Comparison of ENCODE assay signal across 17 cellular contexts in genomic region chr10:101577121-101577871, GRCh38.
"Had no signal": no experiment of that assay in that cellular context is flagged by ENCODE, and none has a peak within 500 bp of the region (broad histone marks: within the 10 kb centered on the region; RNA-seq: fewer than 3 reads in every experiment).

No MANE protein-coding gene starts in this region.

- H3K27me3 ChIP-seq: esophagus squamous epithelium, gastroesophageal sphincter, neutrophil, thyroid gland, uterus had no signal

- H3K4me3 ChIP-seq: esophagus squamous epithelium, gastroesophageal sphincter, thyroid gland, uterus had no signal

- H3K9me3 ChIP-seq: neutrophil, thyroid gland had no signal

- H3K27ac ChIP-seq: esophagus squamous epithelium, gastroesophageal sphincter, neutrophil, thyroid gland, uterus had no signal

- DNase-seq: effector memory CD8-positive, alpha-beta T cell; esophagus squamous epithelium; immature natural killer cell; left colon; left ventricle myocardium superior; mesendoderm; naive B cell; small intestine; stimulated activated CD4-positive, alpha-beta T cell treated with anti-CD3 and anti-CD28 coated beads, Interleukin-12 subunit alpha, Interleukin-12 subunit beta, amount 100 ng/mL, for 4 hours; stimulated activated naive CD4-positive, alpha-beta T cell treated with Interleukin-2 at 50 U/mL for 16 hours; thyroid gland; uterus had no signal

- H3K4me1 ChIP-seq: esophagus squamous epithelium, gastroesophageal sphincter, thyroid gland, uterus had no signal

- H3K27ac Mint-ChIP-seq: immature natural killer cell, type B pancreatic cell had no signal

- H3K36me3 ChIP-seq: uterus had no signal

- H3K36me3 Mint-ChIP-seq: type B pancreatic cell had no signal

- H3K4me3 Mint-ChIP-seq: effector memory CD8-positive, alpha-beta T cell; immature natural killer cell; nephron; type B pancreatic cell had no signal

- H3K27me3 Mint-ChIP-seq: effector memory CD8-positive, alpha-beta T cell; naive B cell had no signal

- ATAC-seq: effector memory CD8-positive, alpha-beta T cell; gastroesophageal sphincter; left ventricle myocardium superior had no signal

- FAIRE-seq: keratinocyte, small intestine had no signal

- H3K4me1 Mint-ChIP-seq: immature natural killer cell, nephron had no signal

- H3K9me3 Mint-ChIP-seq: effector memory CD8-positive, alpha-beta T cell; immature natural killer cell; naive B cell; nephron; type B pancreatic cell had no signal
